Comparison of ENCODE assay signal across 1 cellular context in genomic region chr1:203043830-203044545, GRCh38.
A peak's percentile ranks its signal among the peaks of the same experiment; 100 is the strongest.
TF ChIP-seq lines count a peak whose summit lies in the region.

No MANE protein-coding gene starts in this region.

TF ChIP-seq in K562, 482 proteins besides CTCF, POLR2A, EP300 and RAD21:
- TF ChIP-seq HES1 (IDR thresholded peaks at IDR 0.05; ENCODE audit: low read depth) (no peak), ZNF263 (CRISPR knock-in tag; IDR thresholded peaks at IDR 0.05; ENCODE audit: borderline replicate concordance) (peak; percentile 48; the same call in 1 of the 2 replicates)
